Comparison of ENCODE assay signal across 9 cellular contexts in genomic region chr6:122838060-122838780, GRCh38. TPM values are rescaled to one million over a fixed set of nuclear protein-coding genes. Genes with fewer than 3 reads are reported as not detected.
A peak's percentile ranks its signal among the peaks of the same experiment; 100 is the strongest.
DNase-seq lines count a peak whose midpoint lies in the region; ATAC-seq and TF ChIP-seq lines count a peak whose summit lies in the region.
"Had no signal": no experiment of that assay in that cellular context is flagged by ENCODE, and none has a peak within 500 bp of the region (broad histone marks: within the 10 kb centered on the region; RNA-seq: fewer than 3 reads in every experiment).

No MANE protein-coding gene starts in this region.

- H3K4me3 ChIP-seq in endodermal cell (ENCODE audit: low read length) = no peak overlapping the region
- no peak overlapping the region for H3K4me3 ChIP-seq in psoas muscle
- no peak overlapping the region for H3K4me3 ChIP-seq in prostate gland

- peak; percentile 79 for TF ChIP-seq CTCF in endodermal cell (conservative IDR thresholded peaks at IDR 0.05)
- peak; percentile 37 for TF ChIP-seq CTCF in psoas muscle (IDR thresholded peaks at IDR 0.05)
- peak in 2 of 4 experiments; percentile 42 to 48 for TF ChIP-seq CTCF in prostate gland (IDR thresholded peaks at IDR 0.05)

- TF ChIP-seq POLR2A in prostate gland (IDR thresholded peaks at IDR 0.05) = no peak

- POLR2A ChIA-PET in naive thymus-derived CD8-positive, alpha-beta T cell (lab: Charles Lee) = no interaction called here

- H3K4me1 Mint-ChIP-seq in endodermal cell = peaks cover 37% of the 10 kb centered on the region
- H3K4me1 Mint-ChIP-seq in naive thymus-derived CD8-positive, alpha-beta T cell = no peaks in the 10 kb centered on the region

- no peak overlapping the region for H3K27ac Mint-ChIP-seq in endodermal cell
- no peak overlapping the region for H3K27ac Mint-ChIP-seq in naive thymus-derived CD8-positive, alpha-beta T cell
- H3K27ac Mint-ChIP-seq: T-helper 1 cell treated with Interleukin-12 subunit alpha and Interleukin-12 subunit beta and Interleukin-4 antibody, amounts not matched to agents 30 μg/mL and 1 μg/mL, for 36 hours had no signal

- no peak overlapping the region for H3K4me3 Mint-ChIP-seq in endodermal cell
- H3K4me3 Mint-ChIP-seq in naive thymus-derived CD8-positive, alpha-beta T cell = no peak overlapping the region
- H3K4me3 Mint-ChIP-seq: T-helper 1 cell treated with Interleukin-12 subunit alpha and Interleukin-12 subunit beta and Interleukin-4 antibody, amounts not matched to agents 30 μg/mL and 1 μg/mL, for 36 hours had no signal

- H3K27me3 Mint-ChIP-seq in endodermal cell (ENCODE audit: insufficient read depth) = peaks cover 6% of the 10 kb centered on the region
- peaks cover 9 to 35% (median 16%) of the 10 kb centered on the region in 5 donors for H3K27me3 Mint-ChIP-seq in naive thymus-derived CD8-positive, alpha-beta T cell

- H3K9me3 Mint-ChIP-seq in endodermal cell = no peaks in the 10 kb centered on the region
- H3K9me3 Mint-ChIP-seq in naive thymus-derived CD8-positive, alpha-beta T cell = no peaks in the 10 kb centered on the region
- H3K9me3 Mint-ChIP-seq: T-helper 1 cell treated with Interleukin-12 subunit alpha and Interleukin-12 subunit beta and Interleukin-4 antibody, amounts not matched to agents 30 μg/mL and 1 μg/mL, for 36 hours had no signal

- H3K36me3 Mint-ChIP-seq in endodermal cell (ENCODE audit: low read depth) = no peaks in the 10 kb centered on the region
- H3K36me3 Mint-ChIP-seq in naive thymus-derived CD8-positive, alpha-beta T cell = no peaks in the 10 kb centered on the region

- peak; percentile 18 for DNase-seq in NCI-H2171 treated with DMSO at 0.1 percent for 48 hours (lab: John Stamatoyannopoulos, UW)
- DNase-seq in NCI-H2171 (lab: John Stamatoyannopoulos, UW) = no peak
- peak; percentile 20 for DNase-seq in NOMO-1 treated with DMSO at 0.1 percent for 48 hours (lab: John Stamatoyannopoulos, UW; ENCODE audit: unreplicated experiment)
- no peak for DNase-seq in endodermal cell
- no peak for DNase-seq in psoas muscle
- DNase-seq in naive thymus-derived CD8-positive, alpha-beta T cell = no peak
- DNase-seq in prostate gland (ENCODE audit: low spot score) = no peak
- no peak for DNase-seq in activated CD4-positive, CD25-positive, alpha-beta regulatory T cell treated with anti-CD3 and anti-CD28 coated beads, Interleukin-2, amount 50 U/mL, for 72 hours

- no peaks in the 10 kb centered on the region for H3K4me1 ChIP-seq in endodermal cell (ENCODE audit: control insufficient read depth, insufficient read depth, low read length)
- no peaks in the 10 kb centered on the region for H3K4me1 ChIP-seq in psoas muscle
- no peaks in the 10 kb centered on the region for H3K4me1 ChIP-seq in prostate gland (replicated peaks)

- no peak overlapping the region for H3K9ac ChIP-seq in endodermal cell (ENCODE audit: extremely low read depth, low read length, poor library complexity, severe bottlenecking)

- H3K27me3 ChIP-seq in endodermal cell (ENCODE audit: control insufficient read depth, insufficient read depth, low read length, poor library complexity, severe bottlenecking) = no peaks in the 10 kb centered on the region
- no peaks in the 10 kb centered on the region for H3K27me3 ChIP-seq in psoas muscle (ENCODE audit: insufficient read depth in 3 of 3, low read length in 2 of 3)
- no peaks in the 10 kb centered on the region for H3K27me3 ChIP-seq in prostate gland (replicated peaks; ENCODE audit: insufficient read depth)

- intact Hi-C loops in psoas muscle (cut with DNase I) = loop anchor here (2.0 to 5.0 kb wide), 2 partner anchors 91 to 107 kb away; no protein-coding TSS in a partner anchor
- intact Hi-C loops in prostate gland (cut with DNase I) = loop anchor here (2.0 kb wide), 1 partner anchor 107 kb away; no protein-coding TSS in a partner anchor

- no peaks in the 10 kb centered on the region for H3K9me3 ChIP-seq in endodermal cell (ENCODE audit: control insufficient read depth, low read length)
- no peaks in the 10 kb centered on the region for H3K9me3 ChIP-seq in psoas muscle
- no peaks in the 10 kb centered on the region for H3K9me3 ChIP-seq in prostate gland

- ATAC-seq in psoas muscle = no peak
- ATAC-seq in naive thymus-derived CD8-positive, alpha-beta T cell = no peak

- 87 to 100% methylated on average over 1 to 3 of the region's 3 CpGs for WGBS in endodermal cell (ENCODE audit: insufficient coverage in 1 of 2, insufficient read length in 1 of 2), 2 experiments
- 83 to 89% (median 85%) methylated on average over 3 of the region's 3 CpGs for WGBS in psoas muscle, 3 donors
- 68% methylated on average over 3 of the region's 3 CpGs for WGBS in prostate gland

- no peaks in the 10 kb centered on the region for H3K36me3 ChIP-seq in endodermal cell (ENCODE audit: control insufficient read depth, insufficient read depth, low read length)
- no peaks in the 10 kb centered on the region for H3K36me3 ChIP-seq in psoas muscle (ENCODE audit: insufficient read depth in 1 of 2, low read depth in 1 of 2)
- H3K36me3 ChIP-seq in prostate gland = no peaks in the 10 kb centered on the region

- H3K27ac ChIP-seq in endodermal cell (ENCODE audit: low read depth, low read length) = no peak overlapping the region
- no peak overlapping the region for H3K27ac ChIP-seq in psoas muscle
- H3K27ac ChIP-seq in prostate gland = no peak overlapping the region

RNA-seq across cellular contexts. Expression of gene SMPDL3A, which starts 49.2 kb away (rescaled TPM):
- 1 to 10 TPM; 2.8 to 3.2 TPM for total RNA-seq in endodermal cell
- 6.4 TPM for polyA plus RNA-seq in endodermal cell (2013, experiment 1 of 2)
- 4.7 TPM for polyA plus RNA-seq in endodermal cell (2013, experiment 2 of 2)
- total RNA-seq in psoas muscle = 10 to 100 TPM; 15.1 to 38.4 (median 22.5) TPM
- 10 to 100 TPM in 2 of 3 donors, 1 to 10 TPM in 1; 6.3 to 36.1 (median 35.2) TPM for polyA plus RNA-seq in psoas muscle
- total RNA-seq in naive thymus-derived CD8-positive, alpha-beta T cell = under 1 TPM in 1 of 2 experiments, not detected in 1; 0.21 TPM
- not detected for polyA plus RNA-seq in naive thymus-derived CD8-positive, alpha-beta T cell
- 10 to 100 TPM in 1 of 2 donors, 1 to 10 TPM in 1; 7.6 to 30.7 TPM for total RNA-seq in prostate gland

RNA-seq across cellular contexts. Expression of gene FABP7, which starts 58.7 kb away (rescaled TPM):
- total RNA-seq in endodermal cell = 1 to 10 TPM; 2.7 to 3.4 TPM
- polyA plus RNA-seq in endodermal cell (2013, experiment 1 of 2) = 61.4 TPM
- polyA plus RNA-seq in endodermal cell (2013, experiment 2 of 2) = 55.5 TPM
- 10 to 100 TPM in 2 of 4 donors, 1 to 10 TPM in 2; 3.7 to 63.6 (median 27.1) TPM for total RNA-seq in psoas muscle
- 10 to 100 TPM in 2 of 3 donors, 1 to 10 TPM in 1; 7.1 to 42.1 (median 31.3) TPM for polyA plus RNA-seq in psoas muscle
- total RNA-seq in naive thymus-derived CD8-positive, alpha-beta T cell = not detected
- polyA plus RNA-seq in naive thymus-derived CD8-positive, alpha-beta T cell = not detected
- not detected for total RNA-seq in prostate gland

Comparison
In these comparisons a context has a peak if more than half of its experiments do, and no peak if none do; other contexts are left out.
1. DNase-seq: peak in NCI-H2171 treated with DMSO at 0.1 percent for 48 hours (single experiment) and NOMO-1 treated with DMSO at 0.1 percent for 48 hours (single experiment); none in NCI-H2171 (single experiment), endodermal cell (single experiment), psoas muscle (0 of 2), naive thymus-derived CD8-positive, alpha-beta T cell (0 of 10), prostate gland (single experiment) and activated CD4-positive, CD25-positive, alpha-beta regulatory T cell treated with anti-CD3 and anti-CD28 coated beads, Interleukin-2, amount 50 U/mL, for 72 hours (single experiment).